ENCODE assay signal across 9 cellular contexts in the genomic region with DNA sequence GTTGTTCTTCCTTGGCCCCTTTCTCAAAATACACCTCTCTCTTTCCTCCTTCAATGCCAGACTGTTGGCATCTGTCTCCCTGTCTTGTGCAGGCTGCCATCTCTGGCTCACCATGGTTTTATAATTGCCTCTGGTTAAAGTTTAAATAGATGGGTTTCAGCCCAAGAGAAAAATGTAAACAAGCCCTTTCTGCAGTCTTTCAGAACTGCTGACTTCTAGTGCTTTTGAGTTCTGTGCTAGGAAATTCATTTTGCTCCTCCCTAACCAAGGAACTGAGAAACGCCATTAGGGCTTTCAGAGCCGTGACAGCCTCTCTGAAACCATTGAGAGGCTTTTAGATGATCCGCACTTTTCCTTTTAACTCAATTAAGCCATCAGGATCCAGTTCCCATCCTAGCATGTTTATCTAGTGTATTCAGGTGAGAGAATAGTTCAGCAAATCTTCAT.
A peak's percentile ranks its signal among the peaks of the same experiment; 100 is the strongest.
DNase-seq lines count a peak whose midpoint lies in the region.
"Had no signal": no experiment of that assay in that cellular context is flagged by ENCODE, and none has a peak within 500 bp of the region (broad histone marks: within the 10 kb centered on the region; RNA-seq: fewer than 3 reads in every experiment).

No MANE protein-coding gene starts in this region.

- H3K9me3 ChIP-seq in neuron (ENCODE audit: low read length): no peaks in the 10 kb centered on the region

- H2AFZ ChIP-seq in neuron (ENCODE audit: low read depth, low read length): peak overlapping the region; percentile 33

- H3K27me3 ChIP-seq in neuron (ENCODE audit: insufficient read depth, low read length): no peaks in the 10 kb centered on the region

- H3K36me3 ChIP-seq in neuron (ENCODE audit: insufficient read depth, low read length): no peaks in the 10 kb centered on the region

- H3K4me3 ChIP-seq in neuron (ENCODE audit: low read length): no peak overlapping the region

- H3K4me1 ChIP-seq in neuron (ENCODE audit: insufficient read depth, low read length): peaks cover 3% of the 10 kb centered on the region

- peak; percentile 86 for DNase-seq in DMS79 treated with DMSO at 0.1 percent for 48 hours (lab: John Stamatoyannopoulos, UW)
- DNase-seq in HuH-7 (ENCODE audit: low spot score): peak; percentile 42
- DNase-seq in dedifferentiated amniotic fluid mesenchymal stem cell (ENCODE audit: extremely low spot score): peak; percentile 44
- no peak for DNase-seq in T1000 (lab: John Stamatoyannopoulos, UW)
- DNase-seq in stimulated activated CD4-positive, alpha-beta T cell treated with anti-CD3 and anti-CD28 coated beads, Interleukin-2, amount 100 ng/mL, for 48 hours: no peak
- DNase-seq in ureter (ENCODE audit: low spot score): no peak
- DNase-seq in amygdala (lab: John Stamatoyannopoulos, UW): no peak
- DNase-seq: Kasumi-1 had no signal

Comparison
In these comparisons a context has a peak if more than half of its experiments do, and no peak if none do; other contexts are left out.
1. DNase-seq: peak in DMS79 treated with DMSO at 0.1 percent for 48 hours (single experiment), HuH-7 (single experiment) and dedifferentiated amniotic fluid mesenchymal stem cell (single experiment); none in T1000 (single experiment), stimulated activated CD4-positive, alpha-beta T cell treated with anti-CD3 and anti-CD28 coated beads, Interleukin-2, amount 100 ng/mL, for 48 hours (0 of 2), ureter (single experiment) and amygdala (0 of 56).